19 cellular contexts compared by ENCODE assay signal in the genomic region with DNA sequence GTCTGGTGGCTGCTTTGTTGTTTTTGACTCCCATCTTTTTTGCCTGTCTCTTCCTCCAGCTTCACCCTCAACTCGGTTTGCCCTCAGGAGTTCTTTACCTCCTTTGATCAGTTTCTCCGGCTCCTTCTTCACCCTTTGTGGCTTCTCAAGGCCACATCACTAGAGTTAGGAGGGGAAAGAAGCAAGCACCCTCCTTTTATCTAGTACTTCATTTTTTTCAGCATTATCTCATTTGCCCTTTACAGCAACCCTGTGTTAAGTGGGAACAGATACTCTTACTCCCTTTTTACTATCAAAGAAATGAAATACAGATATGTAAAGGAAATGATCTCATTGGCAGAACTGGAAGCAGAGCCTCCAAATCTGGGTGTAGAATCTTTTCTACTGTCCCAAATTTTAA. TPM values are rescaled to one million over a fixed set of nuclear protein-coding genes. Genes with fewer than 3 reads are reported as not detected.
DNase-seq lines count a peak whose midpoint lies in the region; ATAC-seq and TF ChIP-seq lines count a peak whose summit lies in the region.
"Had no signal": no experiment of that assay in that cellular context is flagged by ENCODE, and none has a peak within 500 bp of the region (broad histone marks: within the 10 kb centered on the region; RNA-seq: fewer than 3 reads in every experiment).

No MANE protein-coding gene starts in this region.

- H3K36me3 Mint-ChIP-seq in activated CD4-positive, alpha-beta T cell treated with anti-CD3 and anti-CD28 coated beads, Interleukin-2, amount 10 ng/mL, durations not matched to agents 24 days and 14 days (ENCODE audit: low read depth), result peaks cover 12% of the 10 kb centered on the region
- peaks cover 7 to 10% (median 7%) of the 10 kb centered on the region in 3 experiments; a peak in 5 of 7 replicates for H3K36me3 Mint-ChIP-seq in H9 (ENCODE audit: insufficient read depth in 1 of 3, low read depth in 3 of 3)
- H3K36me3 Mint-ChIP-seq in activated T-helper 2 cell treated with anti-CD3 and anti-CD28 coated beads, Interferon-gamma antibody, Interleukin-2, Interleukin-4, amounts not matched to agents 10 μg/mL and 5 μg/mL and 100 μg/mL, durations not matched to agents 14 hours and 24 hours and 36 hours (ENCODE audit: low read depth), result peaks cover 27% of the 10 kb centered on the region

- WGBS in H9 (ENCODE audit: extremely low coverage, insufficient read length, low lambda C conversion rate), result no CpG with 5 or more reads among the region's 2 CpGs

- H4K5ac ChIP-seq in H9 (ENCODE audit: insufficient read length, low read depth, low read length), result no peak overlapping the region

- H3K23me2 ChIP-seq in H9 (ENCODE audit: insufficient read length, low read depth, low read length, poor library complexity, severe bottlenecking), result no peaks in the 10 kb centered on the region

- peaks cover 4 to 9% (median 7%) of the 10 kb centered on the region in 3 donors for H3K36me3 ChIP-seq in skeletal muscle tissue (ENCODE audit: control insufficient read depth in 3 of 3, insufficient read depth in 3 of 3, low read length in 3 of 3)
- H3K36me3 ChIP-seq: uterus had no signal

- H3K9me3 Mint-ChIP-seq in activated CD4-positive, alpha-beta T cell treated with anti-CD3 and anti-CD28 coated beads, Interleukin-2, amount 10 ng/mL, durations not matched to agents 24 days and 14 days, result no peaks in the 10 kb centered on the region
- H3K9me3 Mint-ChIP-seq in H9, result no peaks in the 10 kb centered on the region
- no peaks in the 10 kb centered on the region for H3K9me3 Mint-ChIP-seq in activated T-helper 2 cell treated with anti-CD3 and anti-CD28 coated beads, Interferon-gamma antibody, Interleukin-2, Interleukin-4, amounts not matched to agents 10 μg/mL and 5 μg/mL and 100 μg/mL, durations not matched to agents 14 hours and 24 hours and 36 hours

- no peak for DNase-seq in activated CD4-positive, alpha-beta T cell treated with anti-CD3 and anti-CD28 coated beads, Interleukin-2, amount 10 ng/mL, durations not matched to agents 24 days and 14 days
- no peak for DNase-seq in activated CD4-positive, alpha-beta T cell treated with anti-CD3 and anti-CD28 coated beads for 48 hours
- DNase-seq in H9, result no peak
- no peak for DNase-seq in activated T-helper 2 cell treated with anti-CD3 and anti-CD28 coated beads, Interferon-gamma antibody, Interleukin-2, Interleukin-4, amounts not matched to agents 10 μg/mL and 5 μg/mL and 100 μg/mL, durations not matched to agents 14 hours and 24 hours and 36 hours (ENCODE audit: low spot score)
- DNase-seq in activated CD4-positive, CD25-positive, alpha-beta regulatory T cell (lab: John Stamatoyannopoulos, UW), result no peak
- DNase-seq: activated CD8-positive, alpha-beta memory T cell treated with anti-CD3 and anti-CD28 coated beads, Interleukin-2, amount 10 ng/mL, durations not matched to agents 7 days and 5 days; dorsolateral prefrontal cortex; left colon; MV-4-11; NCI-H2029 treated with DMSO at 0.1 percent for 48 hours; NCI-H524 treated with DMSO at 0.1 percent for 48 hours; occipital lobe; PC-3; uterus had no signal

- no peak overlapping the region for H2AFZ ChIP-seq in H9 (ENCODE audit: low read length)

- H3K4me1 Mint-ChIP-seq in activated CD4-positive, alpha-beta T cell treated with anti-CD3 and anti-CD28 coated beads, Interleukin-2, amount 10 ng/mL, durations not matched to agents 24 days and 14 days, result peaks cover 25% of the 10 kb centered on the region
- peaks cover 13 to 20% of the 10 kb centered on the region in 2 experiments for H3K4me1 Mint-ChIP-seq in H9
- H3K4me1 Mint-ChIP-seq in activated T-helper 2 cell treated with anti-CD3 and anti-CD28 coated beads, Interferon-gamma antibody, Interleukin-2, Interleukin-4, amounts not matched to agents 10 μg/mL and 5 μg/mL and 100 μg/mL, durations not matched to agents 14 hours and 24 hours and 36 hours (ENCODE audit: low read depth), result peaks cover 26% of the 10 kb centered on the region

- H3K27ac Mint-ChIP-seq in activated CD4-positive, alpha-beta T cell treated with anti-CD3 and anti-CD28 coated beads, Interleukin-2, amount 10 ng/mL, durations not matched to agents 24 days and 14 days, result peak overlapping the region; percentile 39
- peak overlapping the region in 2 of 3 experiments; percentile 9 to 26; a peak in 2 of 7 replicates for H3K27ac Mint-ChIP-seq in H9
- H3K27ac Mint-ChIP-seq in activated T-helper 2 cell treated with anti-CD3 and anti-CD28 coated beads, Interferon-gamma antibody, Interleukin-2, Interleukin-4, amounts not matched to agents 10 μg/mL and 5 μg/mL and 100 μg/mL, durations not matched to agents 14 hours and 24 hours and 36 hours, result peak overlapping the region; percentile 71
- H3K27ac Mint-ChIP-seq: activated CD8-positive, alpha-beta memory T cell treated with anti-CD3 and anti-CD28 coated beads, Interleukin-2, amount 10 ng/mL, durations not matched to agents 7 days and 5 days had no signal

- no peak overlapping the region for H3T11ph ChIP-seq in H9 (ENCODE audit: low read length)

- H3K4me3 ChIP-seq in skeletal muscle tissue (ENCODE audit: low read length in 3 of 3), result no peak overlapping the region
- H3K4me3 ChIP-seq: dorsolateral prefrontal cortex, right atrium auricular region, uterus had no signal

- ATAC-seq in GM21423 (IDR thresholded peaks at IDR 0.05; ENCODE audit: unreplicated experiment) (no peak), GM19328 (IDR thresholded peaks at IDR 0.05; ENCODE audit: unreplicated experiment) (no peak)
- ATAC-seq: activated CD8-positive, alpha-beta memory T cell treated with anti-CD3 and anti-CD28 coated beads, Interleukin-2, amount 10 ng/mL, durations not matched to agents 7 days and 5 days; HepG2; PC-3 had no signal

- H3K27me3 Mint-ChIP-seq in activated CD4-positive, alpha-beta T cell treated with anti-CD3 and anti-CD28 coated beads, Interleukin-2, amount 10 ng/mL, durations not matched to agents 24 days and 14 days, result no peaks in the 10 kb centered on the region
- no peaks in the 10 kb centered on the region for H3K27me3 Mint-ChIP-seq in H9 (ENCODE audit: low read depth)
- no peaks in the 10 kb centered on the region for H3K27me3 Mint-ChIP-seq in activated T-helper 2 cell treated with anti-CD3 and anti-CD28 coated beads, Interferon-gamma antibody, Interleukin-2, Interleukin-4, amounts not matched to agents 10 μg/mL and 5 μg/mL and 100 μg/mL, durations not matched to agents 14 hours and 24 hours and 36 hours (ENCODE audit: low read depth)
- H3K27me3 Mint-ChIP-seq: activated CD8-positive, alpha-beta memory T cell treated with anti-CD3 and anti-CD28 coated beads, Interleukin-2, amount 10 ng/mL, durations not matched to agents 7 days and 5 days had no signal

- H3K4ac ChIP-seq in H9 (ENCODE audit: low read depth, low read length), result no peak overlapping the region

- H4K91ac ChIP-seq in H9 (ENCODE audit: insufficient read length, low read depth, low read length), result no peak overlapping the region

- H3K9me3 ChIP-seq in H9 (ENCODE audit: control insufficient read depth, low read depth, low read length) (no peaks in the 10 kb centered on the region), skeletal muscle tissue (ENCODE audit: control insufficient read depth in 3 of 3, low read length in 3 of 3) (no peaks in the 10 kb centered on the region)
- H3K9me3 ChIP-seq: right atrium auricular region, uterus had no signal

- H3K9ac ChIP-seq in H9 (ENCODE audit: extremely low read depth, insufficient read length, low read length) (no peak overlapping the region), skeletal muscle tissue (ENCODE audit: low read depth in 1 of 3, low read length in 3 of 3) (no peak overlapping the region)

- H3K27ac ChIP-seq in H9 (ENCODE audit: insufficient read length, low read depth, low read length) (no peak overlapping the region), skeletal muscle tissue (ENCODE audit: low read depth, low read length) (peak overlapping the region; percentile 61)
- H3K27ac ChIP-seq: right atrium auricular region, uterus had no signal

- H3K23ac ChIP-seq in H9 (ENCODE audit: insufficient read length, low read depth, low read length), result no peak overlapping the region

- H3K4me3 Mint-ChIP-seq in activated CD4-positive, alpha-beta T cell treated with anti-CD3 and anti-CD28 coated beads, Interleukin-2, amount 10 ng/mL, durations not matched to agents 24 days and 14 days, result peak overlapping the region; percentile 26
- H3K4me3 Mint-ChIP-seq in H9, result no peak overlapping the region
- no peak overlapping the region for H3K4me3 Mint-ChIP-seq in activated T-helper 2 cell treated with anti-CD3 and anti-CD28 coated beads, Interferon-gamma antibody, Interleukin-2, Interleukin-4, amounts not matched to agents 10 μg/mL and 5 μg/mL and 100 μg/mL, durations not matched to agents 14 hours and 24 hours and 36 hours (ENCODE audit: low read depth)
- H3K4me3 Mint-ChIP-seq: activated CD8-positive, alpha-beta memory T cell treated with anti-CD3 and anti-CD28 coated beads, Interleukin-2, amount 10 ng/mL, durations not matched to agents 7 days and 5 days had no signal

- no peak for TF ChIP-seq CTCF in H9 (conservative IDR thresholded peaks at IDR 0.05)

- H3K4me1 ChIP-seq in H9 (ENCODE audit: insufficient read depth, low read length), result no peaks in the 10 kb centered on the region; the same call in 1 of the 2 replicates
- peaks cover 5 to 16% (median 6%) of the 10 kb centered on the region in 3 donors for H3K4me1 ChIP-seq in skeletal muscle tissue (ENCODE audit: control insufficient read depth in 3 of 3, insufficient read depth in 3 of 3, low read length in 3 of 3)
- H3K4me1 ChIP-seq: uterus had no signal

- H2BK120ac ChIP-seq in H9 (ENCODE audit: low read depth, low read length, poor library complexity, severe bottlenecking), result no peak overlapping the region

- no peak overlapping the region for H3K14ac ChIP-seq in H9 (ENCODE audit: insufficient read depth, low read length)

- no peak overlapping the region for H3K4me2 ChIP-seq in H9 (ENCODE audit: insufficient read depth, insufficient read length, low read length)

- H3K27me3 ChIP-seq in H9 (ENCODE audit: insufficient read depth, low read length) (no peaks in the 10 kb centered on the region), skeletal muscle tissue (ENCODE audit: control insufficient read depth in 3 of 3, insufficient read depth in 3 of 3, low read length in 3 of 3) (no peaks in the 10 kb centered on the region)
- H3K27me3 ChIP-seq: dorsolateral prefrontal cortex, right atrium auricular region, uterus had no signal

- H2BK20ac ChIP-seq in H9 (ENCODE audit: low read depth, low read length, poor library complexity, severe bottlenecking), result no peak overlapping the region

- H3K56ac ChIP-seq in H9 (ENCODE audit: insufficient read length, low read depth, low read length), result no peak overlapping the region

- no peaks in the 10 kb centered on the region for H4K20me1 ChIP-seq in H9 (ENCODE audit: control insufficient read depth, insufficient read depth, insufficient read length)

- no peak overlapping the region for H2BK15ac ChIP-seq in H9 (ENCODE audit: low read depth, low read length)

- no peak overlapping the region for H4K8ac ChIP-seq in H9 (replicated peaks; ENCODE audit: insufficient read length, low read depth, low read length)

- intact Hi-C loops in activated CD4-positive, alpha-beta T cell treated with anti-CD3 and anti-CD28 coated beads, Interleukin-2, amount 10 ng/mL, durations not matched to agents 24 days and 14 days (cut with micrococcal nuclease), result loop anchor here (1.0 kb wide), 1 partner anchor 29 kb away; no protein-coding TSS in a partner anchor
- intact Hi-C loops in activated T-helper 2 cell treated with anti-CD3 and anti-CD28 coated beads, Interferon-gamma antibody, Interleukin-2, Interleukin-4, amounts not matched to agents 10 μg/mL and 5 μg/mL and 100 μg/mL, durations not matched to agents 14 hours and 24 hours and 36 hours (cut with micrococcal nuclease), result no loop called here

- H2BK5ac ChIP-seq in H9 (ENCODE audit: insufficient read length, low read length), result no peak overlapping the region

- H3K18ac ChIP-seq in H9 (ENCODE audit: insufficient read length, low read depth, low read length), result no peak overlapping the region

- no peak overlapping the region for H2AK5ac ChIP-seq in H9 (ENCODE audit: insufficient read length, low read length)

- H2BK12ac ChIP-seq in H9 (ENCODE audit: insufficient read length, low read depth, low read length), result no peak overlapping the region

- H3K79me1 ChIP-seq in H9 (ENCODE audit: insufficient read depth, low read depth, low read length, poor library complexity, severe bottlenecking), result no peaks in the 10 kb centered on the region

- H3K79me2 ChIP-seq in H9 (ENCODE audit: insufficient read depth, low read length), result no peaks in the 10 kb centered on the region

RNA-seq across cellular contexts. Expression of a gene that starts 26.9 kb away (rescaled TPM):
- 20.8 and 22.1 TPM in 2 replicates for total RNA-seq in activated CD4-positive, alpha-beta T cell treated with anti-CD3 and anti-CD28 coated beads, Interleukin-2, amount 10 ng/mL, durations not matched to agents 24 days and 14 days
- total RNA-seq in H9 (2021) (31.7 and 32.1 TPM in 2 replicates), skeletal muscle tissue (27.1 TPM)
- total RNA-seq in activated T-helper 2 cell treated with anti-CD3 and anti-CD28 coated beads, Interferon-gamma antibody, Interleukin-2, Interleukin-4, amounts not matched to agents 10 μg/mL and 5 μg/mL and 100 μg/mL, durations not matched to agents 14 hours and 24 hours and 36 hours, result 26.0 and 27.1 TPM in 2 replicates

Comparison
In these comparisons a context has a peak if more than half of its experiments do, and no peak if none do; other contexts are left out.
1. H3K27ac Mint-ChIP-seq: peak in every context shown above with its lines; median percentile 71 in activated T-helper 2 cell treated with anti-CD3 and anti-CD28 coated beads, Interferon-gamma antibody, Interleukin-2, Interleukin-4, amounts not matched to agents 10 μg/mL and 5 μg/mL and 100 μg/mL, durations not matched to agents 14 hours and 24 hours and 36 hours; 39 in activated CD4-positive, alpha-beta T cell treated with anti-CD3 and anti-CD28 coated beads, Interleukin-2, amount 10 ng/mL, durations not matched to agents 24 days and 14 days; 18 in H9.